Comparison of ENCODE assay signal across 17 cellular contexts in the genomic region with DNA sequence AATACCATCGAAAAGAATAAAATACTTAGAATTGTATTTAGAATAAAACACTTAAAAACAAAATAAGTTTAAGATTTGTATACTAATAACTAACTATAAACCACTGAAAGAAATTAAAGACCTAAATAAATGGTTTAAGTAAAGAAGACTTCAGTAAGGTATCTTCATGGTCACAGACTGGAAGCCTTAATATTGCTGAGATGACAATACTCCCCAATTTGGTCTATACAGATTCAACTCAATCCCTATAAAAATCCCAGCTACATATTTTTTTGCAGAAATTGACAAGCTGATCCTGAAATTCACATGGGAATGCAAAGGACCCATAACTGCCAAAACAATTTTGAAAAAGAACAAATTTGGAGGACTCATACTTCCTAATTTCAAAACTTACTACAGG. TPM values are rescaled to one million over a fixed set of nuclear protein-coding genes. Genes with fewer than 3 reads are reported as not detected.
DNase-seq lines count a peak whose midpoint lies in the region; ATAC-seq, FAIRE-seq and TF ChIP-seq lines count a peak whose summit lies in the region.
"Had no signal": no experiment of that assay in that cellular context is flagged by ENCODE, and none has a peak within 500 bp of the region (broad histone marks: within the 10 kb centered on the region; RNA-seq: fewer than 3 reads in every experiment).

No MANE protein-coding gene starts in this region.

- H3K27ac ChIP-seq in CD4-positive, alpha-beta T cell (ENCODE audit: low read depth, low read length), result no peak overlapping the region
- H3K27ac ChIP-seq in GM23248 (0 out of 2 replicates have a peak overlapping the region, but pooled peaks have one; percentile 79), K562 (ENCODE audit: extremely low read depth, low read depth, low read length) (no peak overlapping the region)
- H3K27ac ChIP-seq: C4-2B, HL-60, KMS-11 had no signal

- no peaks in the 10 kb centered on the region for H3K27me3 ChIP-seq in CD4-positive, alpha-beta T cell (ENCODE audit: control insufficient read depth, insufficient read depth, low read length)
- H3K27me3 ChIP-seq in GM23248 (replicated peaks; ENCODE audit: insufficient read depth) (no peaks in the 10 kb centered on the region), K562 (ENCODE audit: control insufficient read depth in 2 of 2, insufficient read depth in 2 of 2, low read length in 2 of 2) (no peaks in the 10 kb centered on the region)

- no peak overlapping the region for H3K4me3 ChIP-seq in GM23248
- H3K4me3 ChIP-seq in K562, result no peak overlapping the region
- H3K4me3 ChIP-seq: HAP-1 had no signal

- H3K9ac ChIP-seq in GM23248 (no peak overlapping the region), K562 (ENCODE audit: insufficient read depth in 1 of 2, low read depth in 2 of 2, low read length in 2 of 2) (no peak overlapping the region)
- H3K9ac ChIP-seq: KMS-11 had no signal

- no peak for FAIRE-seq in K562 (lab: Jason Lieb, UNC)
- FAIRE-seq: A204.1 had no signal

- no peak for TF ChIP-seq RAD21 in K562 (CRISPR knock-in tag; conservative IDR thresholded peaks at IDR 0.05 in 1 of 2, IDR thresholded peaks at IDR 0.05 in 1 of 2)

- no peak overlapping the region for H3K4me3 Mint-ChIP-seq in CD4-positive, alpha-beta T cell
- H3K4me3 Mint-ChIP-seq in stimulated activated effector memory CD8-positive, alpha-beta T cell treated with anti-CD3 and anti-CD28 coated beads, Interleukin-12 subunit alpha, Interleukin-12 subunit beta, amount 100 ng/mL, for 72 hours, result no peak overlapping the region
- H3K4me3 Mint-ChIP-seq: CD4-positive, alpha-beta memory T cell had no signal

- no peaks in the 10 kb centered on the region for H4K20me1 ChIP-seq in GM23248 (ENCODE audit: insufficient read depth)
- no peaks in the 10 kb centered on the region for H4K20me1 ChIP-seq in K562 (replicated peaks; ENCODE audit: control insufficient read depth, insufficient read depth, low read length)

- no TSS peak for BruUV-seq in K562 (replicated peaks; lab: Mats Ljungman, UMichigan)

- H3K36me3 ChIP-seq in GM23248 (ENCODE audit: low read depth) (peaks cover 81% of the 10 kb centered on the region), K562 (ENCODE audit: control insufficient read depth, insufficient read depth, low read length) (peaks cover 82% of the 10 kb centered on the region)

- in situ Hi-C loops in GM23248 (cut with MboI) (no loop called here), K562 (cut with MboI) (no loop called here)

- peaks cover 65% of the 10 kb centered on the region for H3F3A ChIP-seq in GM23248 (ENCODE audit: insufficient read depth)

- H3K79me2 ChIP-seq in GM23248 (ENCODE audit: insufficient read depth) (peaks cover 72% of the 10 kb centered on the region), K562 (ENCODE audit: control insufficient read depth, insufficient read depth, low read length) (no peaks in the 10 kb centered on the region)

- H3K36me3 Mint-ChIP-seq in CD4-positive, alpha-beta T cell (ENCODE audit: low read depth), result peaks cover 87% of the 10 kb centered on the region
- H3K36me3 Mint-ChIP-seq in stimulated activated effector memory CD8-positive, alpha-beta T cell treated with anti-CD3 and anti-CD28 coated beads, Interleukin-12 subunit alpha, Interleukin-12 subunit beta, amount 100 ng/mL, for 72 hours, result peaks cover 100% of the 10 kb centered on the region

- no peak for TF ChIP-seq EP300 in K562 (IDR thresholded peaks at IDR 0.05; ENCODE audit: low read length)

- CTCF ChIA-PET in CD4-positive, alpha-beta T cell (lab: Charles Lee), result no interaction called here
- CTCF ChIA-PET in K562 (lab: Yijun Ruan, JAX; ENCODE audit: low intra/inter-chr PET ratio), result no interaction called here

- H2AFZ ChIP-seq in GM23248 (no peak overlapping the region), K562 (ENCODE audit: low read depth, low read length) (no peak overlapping the region)

- no peaks in the 10 kb centered on the region for H3K9me3 ChIP-seq in CD4-positive, alpha-beta T cell (ENCODE audit: control insufficient read depth, low read length)
- H3K9me3 ChIP-seq in GM23248 (ENCODE audit: low read depth) (no peaks in the 10 kb centered on the region), K562 (replicated peaks; ENCODE audit: control insufficient read depth, insufficient read depth, low read depth, low read length) (no peaks in the 10 kb centered on the region)
- H3K9me3 ChIP-seq: HAP-1 had no signal

- H3K4me1 Mint-ChIP-seq in CD4-positive, alpha-beta T cell (ENCODE audit: low read depth), result no peaks in the 10 kb centered on the region
- H3K4me1 Mint-ChIP-seq in stimulated activated effector memory CD8-positive, alpha-beta T cell treated with anti-CD3 and anti-CD28 coated beads, Interleukin-12 subunit alpha, Interleukin-12 subunit beta, amount 100 ng/mL, for 72 hours, result peaks cover 12% of the 10 kb centered on the region

- peak overlapping the region; percentile 9 for H3K27ac Mint-ChIP-seq in CD4-positive, alpha-beta T cell
- H3K27ac Mint-ChIP-seq in stimulated activated effector memory CD8-positive, alpha-beta T cell treated with anti-CD3 and anti-CD28 coated beads, Interleukin-12 subunit alpha, Interleukin-12 subunit beta, amount 100 ng/mL, for 72 hours, result peak overlapping the region; percentile 29

- no peak overlapping the region for H3K4me2 ChIP-seq in GM23248 (ENCODE audit: unreplicated experiment)
- H3K4me2 ChIP-seq in K562 (ENCODE audit: insufficient read depth, low read length), result no peak overlapping the region
- H3K4me2 ChIP-seq: KMS-11 had no signal

- H3K4me1 ChIP-seq in GM23248 (ENCODE audit: insufficient read depth), result peaks cover 13% of the 10 kb centered on the region
- no peaks in the 10 kb centered on the region for H3K4me1 ChIP-seq in K562 (replicated peaks in 1 of 2; ENCODE audit: control insufficient read depth in 2 of 2, insufficient read depth in 2 of 2, low read length in 2 of 2)
- H3K4me1 ChIP-seq: HAP-1 had no signal

- TF ChIP-seq CTCF in CD4-positive, alpha-beta T cell (IDR thresholded peaks at IDR 0.05), result no peak
- no peak for TF ChIP-seq CTCF in K562 (IDR thresholded peaks at IDR 0.05 in 2 of 3, conservative IDR thresholded peaks at IDR 0.05 in 1 of 3; ENCODE audit: insufficient read depth in 2 of 3, low read depth in 1 of 3, low read length in 3 of 3)

- no peak for TF ChIP-seq POLR2A in K562 (conservative IDR thresholded peaks at IDR 0.05)

- intact Hi-C loops in CD4-positive, alpha-beta T cell (cut with DNase I, micrococcal nuclease), result no loop called here
- intact Hi-C loops in K562 (cut with micrococcal nuclease), result no loop called here

- H3K27me3 Mint-ChIP-seq in CD4-positive, alpha-beta T cell, result no peaks in the 10 kb centered on the region
- H3K27me3 Mint-ChIP-seq: CD4-positive, alpha-beta memory T cell had no signal

- WGBS in GM23248 (ENCODE audit: low coverage in 1 of 2, low lambda C conversion rate in 2 of 2, missing lambda C conversion rate in 2 of 2), 2 experiments, result 96 to 100% methylated on average over 1 of the region's 1 CpG
- 96% methylated on average over 1 of the region's 1 CpG for WGBS in K562 (ENCODE audit: insufficient coverage, low coverage, missing lambda C conversion rate)

- no peaks in the 10 kb centered on the region for H3K9me3 Mint-ChIP-seq in CD4-positive, alpha-beta T cell
- H3K9me3 Mint-ChIP-seq in stimulated activated effector memory CD8-positive, alpha-beta T cell treated with anti-CD3 and anti-CD28 coated beads, Interleukin-12 subunit alpha, Interleukin-12 subunit beta, amount 100 ng/mL, for 72 hours, result no peaks in the 10 kb centered on the region
- H3K9me3 Mint-ChIP-seq: CD4-positive, alpha-beta memory T cell had no signal

- no peak for DNase-seq in CD4-positive, alpha-beta T cell
- DNase-seq in GM23248, result no peak
- DNase-seq in K562 (ENCODE audit: extremely low read depth in 1 of 4, low spot score in 3 of 4), result no peak
- no peak for DNase-seq in stimulated activated effector memory CD8-positive, alpha-beta T cell treated with anti-CD3 and anti-CD28 coated beads, Interleukin-12 subunit alpha, Interleukin-12 subunit beta, amount 100 ng/mL, for 72 hours (ENCODE audit: low spot score in 2 of 2)
- no peak for DNase-seq in NCI-H510A (lab: John Stamatoyannopoulos, UW)
- no peak for DNase-seq in stimulated activated CD8-positive, alpha-beta memory T cell treated with anti-CD3 and anti-CD28 coated beads, Interleukin-4, amount 100 ng/mL, for 48 hours
- DNase-seq: AML-193; Calu3; CD4-positive, alpha-beta memory T cell; DMS79 treated with DMSO at 0.1 percent for 48 hours; GF-D8 had no signal

- POLR2A ChIA-PET in CD4-positive, alpha-beta T cell (lab: Charles Lee), result interaction anchor here (0.6 kb wide), 1 partner anchor 137 kb away, joined by 3 read pairs; no protein-coding TSS in a partner anchor
- POLR2A ChIA-PET in K562 (lab: Yijun Ruan, JAX), result interaction anchor here (1.5 to 2.5 kb wide), 3 partner anchors 8 to 15 kb away, joined by 4 to 14 read pairs (median 8); no protein-coding TSS in a partner anchor

- no peak for ATAC-seq in CD4-positive, alpha-beta T cell (ENCODE audit: poor library complexity)
- ATAC-seq in K562, result no peak
- no peak for ATAC-seq in stimulated activated effector memory CD8-positive, alpha-beta T cell treated with anti-CD3 and anti-CD28 coated beads, Interleukin-12 subunit alpha, Interleukin-12 subunit beta, amount 100 ng/mL, for 72 hours
- no peak for ATAC-seq in GM19328 (IDR thresholded peaks at IDR 0.05; ENCODE audit: unreplicated experiment)

- H3K9me1 ChIP-seq in K562 (ENCODE audit: control insufficient read depth, insufficient read depth, low read length), result peaks cover 3% of the 10 kb centered on the region

- no peaks in the 10 kb centered on the region for H3K9me2 ChIP-seq in GM23248 (ENCODE audit: insufficient read depth)

RNA-seq across cellular contexts. Expression of a gene that starts 18.9 kb away (rescaled TPM):
- 10 to 100 TPM; 39.5 to 40.2 TPM for total RNA-seq in CD4-positive, alpha-beta T cell
- total RNA-seq in GM23248 (2014; rRNA removed; shearing (Covaris generic)), result 105 and 141 TPM in 2 replicates
- polyA plus RNA-seq in GM23248 (2016; fragmentation: Nextera tagmentation; extraction: Ambion mirVana) (194 and 202 TPM in 2 replicates), K562 (2011; rRNA removed) (107 and 130 TPM in 2 replicates), K562 (2014; fragmentation: Illumina TruSeq; extraction: Trizol) (55.6 and 58.3 TPM in 2 replicates), K562 (2014; fragmentation: Nextera tagmentation; extraction: Ambion mirVana) (10 to 100 TPM; 73.1 to 93.2 TPM), K562 (2014; rRNA removed) (34.7 and 38.6 TPM in 2 replicates)
- total RNA-seq in K562 (2011; cell fraction: chromatin; rRNA removed; ENCODE audit: low replicate concordance), result 69.8 and 104 TPM in 2 replicates
- 129 and 134 TPM in 2 replicates for total RNA-seq in K562 (2011; cell fraction: nucleolus; rRNA removed)
- total RNA-seq in K562 (2011; cell fraction: nucleoplasm; rRNA removed), result 110 and 125 TPM in 2 replicates
- total RNA-seq in K562 (2014; rRNA removed) (24.7 and 26.4 TPM in 2 replicates), K562 (2014; rRNA removed; fragmentation: Illumina TruSeq; extraction: Trizol) (40.2 and 47.5 TPM in 2 replicates), K562 (2015; rRNA removed; fragmentation: Illumina TruSeq; extraction: Trizol) (32.5 and 34.7 TPM in 2 replicates), K562 (2021) (43.1 and 48.8 TPM in 2 replicates)
- polyA plus RNA-seq in K562 (2011; cell fraction: cytosol; rRNA removed), result 115 and 165 TPM in 2 replicates
- 76.3 and 79.4 TPM in 2 replicates for polyA plus RNA-seq in K562 (2011; cell fraction: nucleus; rRNA removed)
- 42.5 and 62.4 TPM in 2 replicates for polyA plus RNA-seq in K562 (2012)
- 202 and 263 TPM in 2 replicates for polyA minus RNA-seq in K562 (2011; rRNA and poly(A)+ RNA removed)
- polyA minus RNA-seq in K562 (2011; cell fraction: cytosol; rRNA and poly(A)+ RNA removed), result 83.5 and 95.9 TPM in 2 replicates
- polyA minus RNA-seq in K562 (2011; cell fraction: nucleus; rRNA and poly(A)+ RNA removed), result 25.7 and 39.3 TPM in 2 replicates

RNA-seq across cellular contexts. Expression of a gene that starts 27.3 kb away (rescaled TPM):
- total RNA-seq in CD4-positive, alpha-beta T cell, result 1 to 10 TPM; 9.0 to 9.9 TPM
- total RNA-seq in GM23248 (2014; rRNA removed; shearing (Covaris generic)), result 9.2 and 11.8 TPM in 2 replicates
- polyA plus RNA-seq in GM23248 (2016; fragmentation: Nextera tagmentation; extraction: Ambion mirVana) (19.6 and 21.4 TPM in 2 replicates), K562 (2011; rRNA removed) (1.8 and 1.9 TPM in 2 replicates), K562 (2014; fragmentation: Illumina TruSeq; extraction: Trizol) (4.2 and 4.6 TPM in 2 replicates), K562 (2014; fragmentation: Nextera tagmentation; extraction: Ambion mirVana) (1 to 10 TPM; 1.1 to 1.5 TPM), K562 (2014; rRNA removed) (2.6 and 2.9 TPM in 2 replicates)
- total RNA-seq in K562 (2011; cell fraction: chromatin; rRNA removed; ENCODE audit: low replicate concordance), result 10.0 and 15.3 TPM in 2 replicates
- 5.7 and 7.5 TPM in 2 replicates for total RNA-seq in K562 (2011; cell fraction: nucleolus; rRNA removed)
- total RNA-seq in K562 (2011; cell fraction: nucleoplasm; rRNA removed), result 7.3 and 10.5 TPM in 2 replicates
- total RNA-seq in K562 (2014; rRNA removed) (1.7 and 2.3 TPM in 2 replicates), K562 (2014; rRNA removed; fragmentation: Illumina TruSeq; extraction: Trizol) (3.7 and 3.8 TPM in 2 replicates), K562 (2015; rRNA removed; fragmentation: Illumina TruSeq; extraction: Trizol) (2.8 and 3.4 TPM in 2 replicates), K562 (2021) (6.6 and 7.0 TPM in 2 replicates)
- 1.2 and 1.7 TPM in 2 replicates for polyA plus RNA-seq in K562 (2011; cell fraction: cytosol; rRNA removed)
- polyA plus RNA-seq in K562 (2011; cell fraction: nucleus; rRNA removed), result 2.0 and 5.5 TPM in 2 replicates
- polyA plus RNA-seq in K562 (2012), result 3.4 and 3.8 TPM in 2 replicates
- polyA minus RNA-seq in K562 (2011; rRNA and poly(A)+ RNA removed), result 2.9 and 3.0 TPM in 2 replicates
- polyA minus RNA-seq in K562 (2011; cell fraction: cytosol; rRNA and poly(A)+ RNA removed), result 2.0 and 3.1 TPM in 2 replicates
- 1.5 and 2.7 TPM in 2 replicates for polyA minus RNA-seq in K562 (2011; cell fraction: nucleus; rRNA and poly(A)+ RNA removed)
